8 cellular contexts compared by ENCODE assay signal in the genomic region with DNA sequence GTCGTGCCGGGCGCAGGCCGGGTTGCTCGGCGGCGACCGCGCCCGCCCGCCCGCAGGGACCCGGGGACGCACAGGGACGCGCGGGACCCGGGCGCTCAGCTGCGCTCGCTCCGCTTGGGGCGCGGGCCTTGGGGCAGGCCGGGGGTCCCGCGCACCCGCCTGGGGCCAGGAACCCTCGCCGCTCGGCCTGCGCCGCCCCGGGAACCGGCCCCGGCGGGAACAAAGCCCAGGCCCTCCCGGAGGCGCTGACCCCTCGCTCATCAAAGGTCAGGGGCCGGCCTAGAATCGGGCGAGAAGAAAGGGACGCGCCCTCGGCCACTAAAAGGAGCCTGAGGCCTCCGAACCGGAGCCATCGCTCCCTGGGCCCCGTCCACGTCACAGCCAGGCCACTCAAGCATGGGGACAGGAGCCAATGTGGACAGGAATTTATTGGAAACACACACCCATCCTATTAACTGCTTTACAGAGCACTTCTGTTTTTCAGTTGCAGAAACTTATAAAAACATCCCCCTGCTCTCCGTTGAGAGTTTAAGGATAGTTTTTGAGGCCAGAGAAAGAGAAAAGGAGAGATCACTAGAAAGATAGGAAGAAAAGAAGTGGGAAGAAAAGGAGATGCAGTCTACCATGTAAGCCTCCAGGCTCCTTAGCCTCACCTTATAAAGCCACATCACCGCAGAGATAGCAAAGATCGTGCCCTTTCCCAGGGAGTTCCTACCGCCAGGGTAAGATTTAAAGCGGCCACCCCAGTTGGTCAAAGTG. TPM values are rescaled to one million over a fixed set of nuclear protein-coding genes. Genes with fewer than 3 reads are reported as not detected.
DNase-seq lines count a peak whose midpoint lies in the region; ATAC-seq and TF ChIP-seq lines count a peak whose summit lies in the region.

No MANE protein-coding gene starts in this region.

- no peak overlapping the region for H3K27ac Mint-ChIP-seq in activated T-helper 1 cell treated with anti-CD3 and anti-CD28 coated beads, Interleukin-12 subunit alpha, Interleukin-12 subunit beta, Interleukin-2, Interleukin-4 antibody, amounts not matched to agents 30 ng/mL and 10 ng/mL and 1 ng/mL, durations not matched to agents 14 hours and 24 hours and 36 hours

- peaks cover 1% of the 10 kb centered on the region for H3K36me3 Mint-ChIP-seq in activated T-helper 1 cell treated with anti-CD3 and anti-CD28 coated beads, Interleukin-12 subunit alpha, Interleukin-12 subunit beta, Interleukin-2, Interleukin-4 antibody, amounts not matched to agents 30 ng/mL and 10 ng/mL and 1 ng/mL, durations not matched to agents 14 hours and 24 hours and 36 hours (ENCODE audit: low read depth)

- H3K4me1 Mint-ChIP-seq in activated T-helper 1 cell treated with anti-CD3 and anti-CD28 coated beads, Interleukin-12 subunit alpha, Interleukin-12 subunit beta, Interleukin-2, Interleukin-4 antibody, amounts not matched to agents 30 ng/mL and 10 ng/mL and 1 ng/mL, durations not matched to agents 14 hours and 24 hours and 36 hours (ENCODE audit: low read depth) = no peaks in the 10 kb centered on the region

- H3K4me3 Mint-ChIP-seq in activated T-helper 1 cell treated with anti-CD3 and anti-CD28 coated beads, Interleukin-12 subunit alpha, Interleukin-12 subunit beta, Interleukin-2, Interleukin-4 antibody, amounts not matched to agents 30 ng/mL and 10 ng/mL and 1 ng/mL, durations not matched to agents 14 hours and 24 hours and 36 hours = no peak overlapping the region

- H3K27ac ChIP-seq in substantia nigra (ENCODE audit: low read depth, low read length, poor library complexity, severe bottlenecking) = peak overlapping the region; percentile 66

- ATAC-seq in HG03159 (IDR thresholded peaks at IDR 0.05; ENCODE audit: unreplicated experiment) (peak; percentile 1), HG03025 (IDR thresholded peaks at IDR 0.05; ENCODE audit: low FRiP score, unreplicated experiment) (no peak), HG03039 (IDR thresholded peaks at IDR 0.05; ENCODE audit: unreplicated experiment) (no peak)

- no peaks in the 10 kb centered on the region for H3K27me3 ChIP-seq in kidney epithelial cell (ENCODE audit: control insufficient read depth, insufficient read depth, low read length)

- no peaks in the 10 kb centered on the region for H3K9me3 Mint-ChIP-seq in activated T-helper 1 cell treated with anti-CD3 and anti-CD28 coated beads, Interleukin-12 subunit alpha, Interleukin-12 subunit beta, Interleukin-2, Interleukin-4 antibody, amounts not matched to agents 30 ng/mL and 10 ng/mL and 1 ng/mL, durations not matched to agents 14 hours and 24 hours and 36 hours

- in situ Hi-C loops in astrocyte of the cerebellum (cut with HindIII; ENCODE audit: low sequenced_read_pairs) = no loop called here

- DNase-seq in GM12864 (ENCODE audit: low read depth) = no peak
- DNase-seq in astrocyte of the cerebellum (ENCODE audit: low read depth) = no peak
- DNase-seq in kidney epithelial cell (ENCODE audit: low read depth) = no peak
- DNase-seq in substantia nigra (lab: John Stamatoyannopoulos, UW) = peak in 7 of 49 donors; percentile 20 to 51 (median 36)
- DNase-seq in activated T-helper 1 cell treated with anti-CD3 and anti-CD28 coated beads, Interleukin-12 subunit alpha, Interleukin-12 subunit beta, Interleukin-2, Interleukin-4 antibody, amounts not matched to agents 30 ng/mL and 10 ng/mL and 1 ng/mL, durations not matched to agents 14 hours and 24 hours and 36 hours (ENCODE audit: low spot score) = no peak

- H3K36me3 ChIP-seq in kidney epithelial cell (ENCODE audit: control insufficient read depth, insufficient read depth, low read length) = no peaks in the 10 kb centered on the region

- no peak for TF ChIP-seq CTCF in GM12864 (IDR thresholded peaks at IDR 0.05; ENCODE audit: low read depth, low read length, missing control alignments)
- no peak for TF ChIP-seq CTCF in astrocyte of the cerebellum (IDR thresholded peaks at IDR 0.05; ENCODE audit: low read depth, low read length, missing control alignments)
- TF ChIP-seq CTCF in kidney epithelial cell (IDR thresholded peaks at IDR 0.05; ENCODE audit: insufficient read depth, low read length, poor library complexity, severe bottlenecking) = no peak

- peak overlapping the region; percentile 68 for H3K4me3 ChIP-seq in GM12864 (ENCODE audit: low read depth, low read length)
- H3K4me3 ChIP-seq in astrocyte of the cerebellum (ENCODE audit: low read depth, low read length) = peak overlapping the region; percentile 49
- H3K4me3 ChIP-seq in kidney epithelial cell (ENCODE audit: low read depth, low read length) = peak overlapping the region; percentile 74

- intact Hi-C loops in activated T-helper 1 cell treated with anti-CD3 and anti-CD28 coated beads, Interleukin-12 subunit alpha, Interleukin-12 subunit beta, Interleukin-2, Interleukin-4 antibody, amounts not matched to agents 30 ng/mL and 10 ng/mL and 1 ng/mL, durations not matched to agents 14 hours and 24 hours and 36 hours (cut with micrococcal nuclease) = loop anchor here (1.0 to 10.0 kb wide), 2 partner anchors 8 to 264 kb away; no protein-coding TSS in a partner anchor

- peaks cover 38% of the 10 kb centered on the region for H3K27me3 Mint-ChIP-seq in activated T-helper 1 cell treated with anti-CD3 and anti-CD28 coated beads, Interleukin-12 subunit alpha, Interleukin-12 subunit beta, Interleukin-2, Interleukin-4 antibody, amounts not matched to agents 30 ng/mL and 10 ng/mL and 1 ng/mL, durations not matched to agents 14 hours and 24 hours and 36 hours (ENCODE audit: insufficient read depth)

RNA-seq across cellular contexts. Expression of a gene that starts 0.5 kb away (rescaled TPM):
- total RNA-seq in kidney epithelial cell = 19.9 and 29.0 TPM in 2 replicates
- total RNA-seq in activated T-helper 1 cell treated with anti-CD3 and anti-CD28 coated beads, Interleukin-12 subunit alpha, Interleukin-12 subunit beta, Interleukin-2, Interleukin-4 antibody, amounts not matched to agents 30 ng/mL and 10 ng/mL and 1 ng/mL, durations not matched to agents 14 hours and 24 hours and 36 hours = 0.34 TPM in 2 replicates

Comparison
In these comparisons a context has a peak if more than half of its experiments do, and no peak if none do; other contexts are left out.
1. RNA of a gene that starts 0.5 kb away (total RNA-seq): 19.9 to 29.0 TPM in kidney epithelial cell; 0.34 TPM in activated T-helper 1 cell treated with anti-CD3 and anti-CD28 coated beads, Interleukin-12 subunit alpha, Interleukin-12 subunit beta, Interleukin-2, Interleukin-4 antibody, amounts not matched to agents 30 ng/mL and 10 ng/mL and 1 ng/mL, durations not matched to agents 14 hours and 24 hours and 36 hours; every median in the first group is over 10 times any median in the second.
2. Peak in every context shown above with its lines, with median percentiles within 50 percentile points of each other: H3K4me3 ChIP-seq.